Comparison of ENCODE assay signal across 8 cellular contexts in the genomic region with DNA sequence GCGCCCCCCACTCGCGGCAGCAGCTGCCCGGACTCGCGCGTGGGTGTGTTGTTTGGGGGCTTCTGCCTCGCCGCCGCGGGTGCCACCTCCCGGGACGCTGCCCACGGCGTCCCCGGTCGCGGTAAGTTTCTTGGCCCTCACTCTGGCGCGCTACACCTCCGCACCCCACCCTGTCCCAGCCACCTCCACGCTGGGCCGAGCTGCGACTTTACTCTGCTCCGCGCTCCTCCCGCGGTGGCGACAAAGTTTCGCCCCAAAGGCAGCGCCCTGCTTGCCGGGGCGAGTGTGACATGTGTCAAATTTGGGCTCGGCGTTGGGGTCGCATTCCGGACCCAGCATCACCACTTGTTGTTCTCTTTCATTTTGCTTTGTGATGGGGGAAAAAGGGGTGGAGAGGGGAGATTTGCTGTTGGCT.
A peak's percentile ranks its signal among the peaks of the same experiment; 100 is the strongest.
DNase-seq lines count a peak whose midpoint lies in the region; ATAC-seq and TF ChIP-seq lines count a peak whose summit lies in the region.

No MANE protein-coding gene starts in this region.

- TF ChIP-seq CTCF in nephron (IDR thresholded peaks at IDR 0.05; ENCODE audit: unreplicated experiment in 3 of 3), result no peak

- peaks cover 81% of the 10 kb centered on the region for H3K27me3 Mint-ChIP-seq in T-helper 1 cell treated with Interleukin-12 subunit alpha and Interleukin-12 subunit beta and Interleukin-4 antibody, amounts not matched to agents 30 μg/mL and 1 μg/mL, for 36 hours (ENCODE audit: low read depth)
- peaks cover 70% of the 10 kb centered on the region for H3K27me3 Mint-ChIP-seq in nephron (ENCODE audit: low read depth)

- ATAC-seq in esophagus mucosa (peak; percentile 14), HG03108 (IDR thresholded peaks at IDR 0.05; ENCODE audit: unreplicated experiment) (no peak)

- H3K9me3 Mint-ChIP-seq in T-helper 1 cell treated with Interleukin-12 subunit alpha and Interleukin-12 subunit beta and Interleukin-4 antibody, amounts not matched to agents 30 μg/mL and 1 μg/mL, for 36 hours, result no peaks in the 10 kb centered on the region
- no peaks in the 10 kb centered on the region for H3K9me3 Mint-ChIP-seq in nephron

- H3K4me3 Mint-ChIP-seq in T-helper 1 cell treated with Interleukin-12 subunit alpha and Interleukin-12 subunit beta and Interleukin-4 antibody, amounts not matched to agents 30 μg/mL and 1 μg/mL, for 36 hours, result peak overlapping the region; percentile 75
- peak overlapping the region; percentile 91 to 98 (median 96) for H3K4me3 Mint-ChIP-seq in nephron

- H3K36me3 Mint-ChIP-seq in T-helper 1 cell treated with Interleukin-12 subunit alpha and Interleukin-12 subunit beta and Interleukin-4 antibody, amounts not matched to agents 30 μg/mL and 1 μg/mL, for 36 hours (ENCODE audit: low read depth), result peaks cover 2% of the 10 kb centered on the region
- no peaks in the 10 kb centered on the region for H3K36me3 Mint-ChIP-seq in nephron (ENCODE audit: low read depth)

- DNase-seq in T-helper 1 cell, result no peak
- DNase-seq in OCI-M1 (lab: John Stamatoyannopoulos, UW), result peak; percentile 23
- DNase-seq in DMS153 treated with DMSO at 0.1 percent for 48 hours (lab: John Stamatoyannopoulos, UW; ENCODE audit: unreplicated experiment), result no peak
- DNase-seq in HCEC 1CT, result no peak

- H3K4me1 Mint-ChIP-seq in T-helper 1 cell treated with Interleukin-12 subunit alpha and Interleukin-12 subunit beta and Interleukin-4 antibody, amounts not matched to agents 30 μg/mL and 1 μg/mL, for 36 hours (ENCODE audit: low read depth), result peaks cover 29% of the 10 kb centered on the region
- H3K4me1 Mint-ChIP-seq in nephron, result peaks cover 37% of the 10 kb centered on the region

- H3K27ac Mint-ChIP-seq in T-helper 1 cell treated with Interleukin-12 subunit alpha and Interleukin-12 subunit beta and Interleukin-4 antibody, amounts not matched to agents 30 μg/mL and 1 μg/mL, for 36 hours, result peak overlapping the region; percentile 18
- H3K27ac Mint-ChIP-seq in nephron, result peak overlapping the region; percentile 95 to 98 (median 96)
